24 cellular contexts compared by ENCODE assay signal in the genomic region with DNA sequence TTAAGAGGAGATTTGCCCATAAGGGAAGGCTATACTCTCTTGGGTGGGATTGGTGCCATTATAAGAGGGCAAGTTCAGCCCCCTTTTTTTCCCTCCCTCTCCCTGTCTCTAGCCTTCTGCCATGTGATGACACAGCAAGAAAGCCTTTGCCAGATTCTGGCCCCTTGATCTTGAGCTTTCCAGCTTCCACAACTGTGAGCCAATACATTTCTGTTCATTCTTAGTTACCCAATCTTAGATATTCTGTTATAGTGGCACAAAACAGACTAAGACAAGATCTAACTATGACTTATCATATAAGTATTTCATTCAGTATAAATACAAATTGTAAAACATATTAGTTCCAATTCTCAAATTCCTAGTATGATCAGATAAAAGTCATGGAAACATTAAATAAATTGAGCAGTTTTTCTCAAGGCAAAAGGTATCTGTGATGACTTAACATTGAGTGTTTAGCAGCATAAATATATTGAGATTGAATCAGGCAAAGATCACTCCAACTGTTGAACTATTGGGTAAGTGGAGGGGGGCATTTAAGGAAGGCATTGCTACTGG.
"Had no signal": no experiment of that assay in that cellular context is flagged by ENCODE, and none has a peak within 500 bp of the region (broad histone marks: within the 10 kb centered on the region; RNA-seq: fewer than 3 reads in every experiment).

No MANE protein-coding gene starts in this region.

- H3K4me1 ChIP-seq: foreskin keratinocyte, gastroesophageal sphincter, heart left ventricle, prostate gland, right atrium auricular region, testis, tibial artery had no signal

- H3K4me2 ChIP-seq: hepatocyte, smooth muscle cell had no signal

- H3K27me3 ChIP-seq: dorsolateral prefrontal cortex, foreskin keratinocyte, gastroesophageal sphincter, heart left ventricle, hepatocyte, right atrium auricular region, testis, tibial artery had no signal

- H3K27me3 Mint-ChIP-seq: type B pancreatic cell had no signal

- H3K27ac ChIP-seq: dorsolateral prefrontal cortex, foreskin keratinocyte, gastroesophageal sphincter, heart left ventricle, hepatocyte, prostate gland, right atrium auricular region, testis, tibial artery had no signal

- H3K4me3 Mint-ChIP-seq: naive thymus-derived CD8-positive, alpha-beta T cell; nephron progenitor cell; stimulated activated effector memory CD8-positive, alpha-beta T cell treated with anti-CD3 and anti-CD28 coated beads, Interleukin-12 subunit alpha, Interleukin-12 subunit beta, amount 100 ng/mL, for 72 hours; type B pancreatic cell had no signal

- H2AFZ ChIP-seq: hepatocyte had no signal

- H3K9me3 ChIP-seq: gastroesophageal sphincter, heart left ventricle, prostate gland, right atrium auricular region, testis, tibial artery had no signal

- H3K9me3 Mint-ChIP-seq: naive thymus-derived CD8-positive, alpha-beta T cell; nephron progenitor cell; stimulated activated effector memory CD8-positive, alpha-beta T cell treated with anti-CD3 and anti-CD28 coated beads, Interleukin-12 subunit alpha, Interleukin-12 subunit beta, amount 100 ng/mL, for 72 hours; type B pancreatic cell had no signal

- H3K36me3 ChIP-seq: gastroesophageal sphincter, heart left ventricle, prostate gland, right atrium auricular region, tibial artery had no signal

- H3K4me3 ChIP-seq: dorsolateral prefrontal cortex, gastroesophageal sphincter, heart left ventricle, hepatocyte, prostate gland, right atrium auricular region, smooth muscle cell, testis, tibial artery had no signal

- DNase-seq: dorsolateral prefrontal cortex; effector CD4-positive, alpha-beta T cell; heart left ventricle; kidney; naive thymus-derived CD8-positive, alpha-beta T cell; nephron progenitor cell; nucleus accumbens; stimulated activated CD4-positive, alpha-beta T cell treated with anti-CD3 and anti-CD28 coated beads, Interleukin-12 subunit alpha, Interleukin-12 subunit beta, amount 100 ng/mL, for 4 hours; stimulated activated CD4-positive, alpha-beta T cell treated with anti-CD3 and anti-CD28 coated beads, Interleukin-1b, Interleukin-23, amount 100 ng/mL, for 48 hours; stimulated activated CD4-positive, alpha-beta T cell treated with anti-CD3 and anti-CD28 coated beads, Interleukin-4, amount 100 ng/mL, for 1 hour; stimulated activated naive CD4-positive, alpha-beta T cell treated with Interleukin-2 at 50 U/mL for 16 hours; substantia nigra; testis; tibial artery had no signal

- H3K4me1 Mint-ChIP-seq: naive thymus-derived CD8-positive, alpha-beta T cell; nephron progenitor cell; stimulated activated effector memory CD8-positive, alpha-beta T cell treated with anti-CD3 and anti-CD28 coated beads, Interleukin-12 subunit alpha, Interleukin-12 subunit beta, amount 100 ng/mL, for 72 hours had no signal

- H3K27ac Mint-ChIP-seq: naive thymus-derived CD8-positive, alpha-beta T cell; nephron progenitor cell; stimulated activated effector memory CD8-positive, alpha-beta T cell treated with anti-CD3 and anti-CD28 coated beads, Interleukin-12 subunit alpha, Interleukin-12 subunit beta, amount 100 ng/mL, for 72 hours; type B pancreatic cell had no signal

- H3K79me2 ChIP-seq: hepatocyte had no signal

- ATAC-seq: foreskin keratinocyte; gastroesophageal sphincter; heart left ventricle; left lobe of liver; naive thymus-derived CD8-positive, alpha-beta T cell; sciatic nerve; stimulated activated effector memory CD8-positive, alpha-beta T cell treated with anti-CD3 and anti-CD28 coated beads, Interleukin-12 subunit alpha, Interleukin-12 subunit beta, amount 100 ng/mL, for 72 hours had no signal

- H3K36me3 Mint-ChIP-seq: naive thymus-derived CD8-positive, alpha-beta T cell; stimulated activated effector memory CD8-positive, alpha-beta T cell treated with anti-CD3 and anti-CD28 coated beads, Interleukin-12 subunit alpha, Interleukin-12 subunit beta, amount 100 ng/mL, for 72 hours; type B pancreatic cell had no signal
